ENCODE assay signal across 8 cellular contexts in genomic region chr19:44207126-44207803, GRCh38. TPM values are rescaled to one million over a fixed set of nuclear protein-coding genes. Genes with fewer than 3 reads are reported as not detected.
A peak's percentile ranks its signal among the peaks of the same experiment; 100 is the strongest.
DNase-seq lines count a peak whose midpoint lies in the region; ATAC-seq, FAIRE-seq and TF ChIP-seq lines count a peak whose summit lies in the region.

No MANE protein-coding gene starts in this region.

- CTCF ChIA-PET in A549 (lab: Yijun Ruan, JAX), result interaction anchor here (1.0 kb wide), 1 partner anchor 10 kb away, joined by 4 read pairs; no protein-coding TSS in a partner anchor
- CTCF ChIA-PET in activated CD4-positive, alpha-beta T cell treated with anti-CD3 and anti-CD28 coated beads for 36 hours (lab: Charles Lee), result interaction anchor here (0.6 to 0.8 kb wide), 3 partner anchors 98 to 679 kb away, joined by 3 to 4 read pairs (median 3); partner anchors contain the start of gene ZNF235

- H3K36me3 Mint-ChIP-seq in activated CD4-positive, alpha-beta T cell treated with anti-CD3 and anti-CD28 coated beads for 36 hours (ENCODE audit: low read depth), result peaks cover 8% of the 10 kb centered on the region

- peaks cover 14% of the 10 kb centered on the region for H3K9me3 Mint-ChIP-seq in activated CD4-positive, alpha-beta T cell treated with anti-CD3 and anti-CD28 coated beads for 36 hours (ENCODE audit: low read depth)

- peak overlapping the region; percentile 73 for H3K27ac Mint-ChIP-seq in activated CD4-positive, alpha-beta T cell treated with anti-CD3 and anti-CD28 coated beads for 36 hours

- H3K4me2 ChIP-seq in A549, result peak overlapping the region; percentile 79

- H3K9ac ChIP-seq in kidney (ENCODE audit: low read length in 2 of 2), result peak overlapping the region; percentile 63 to 90

- H3K4me3 ChIP-seq in A549, result peak overlapping the region; percentile 66
- peak overlapping the region; percentile 76 for H3K4me3 ChIP-seq in choroid plexus epithelial cell (ENCODE audit: low read depth, low read length)
- H3K4me3 ChIP-seq in kidney (ENCODE audit: low read length in 2 of 2), result peak overlapping the region; percentile 77 to 97

- H3K27me3 Mint-ChIP-seq in activated CD4-positive, alpha-beta T cell treated with anti-CD3 and anti-CD28 coated beads for 36 hours, result peaks cover 2% of the 10 kb centered on the region

- POLR2A ChIA-PET in A549 (lab: Yijun Ruan, JAX), result interaction anchor here (0.6 to 1.5 kb wide), 7 partner anchors 11 to 288 kb away, joined by 3 to 9 read pairs (median 5); partner anchors contain the start of genes ZNF112, ZNF226, ZNF235 and ZNF45
- POLR2A ChIA-PET in activated CD4-positive, alpha-beta T cell treated with anti-CD3 and anti-CD28 coated beads for 36 hours (lab: Charles Lee), result interaction anchor here (1.2 kb wide), 1 partner anchor 42 kb away, joined by 5 read pairs; the partner anchor contains the start of gene ZNF226

- ATAC-seq in A549 (peak; percentile 96 to 98), GM18861 (IDR thresholded peaks at IDR 0.05; ENCODE audit: unreplicated experiment) (peak; percentile 84), HG03103 (IDR thresholded peaks at IDR 0.05; ENCODE audit: low read depth, unreplicated experiment) (peak; percentile 83)
- peak; percentile 93 for ATAC-seq in activated CD4-positive, alpha-beta T cell treated with anti-CD3 and anti-CD28 coated beads for 36 hours

- H3K27ac ChIP-seq in A549, result peak overlapping the region; percentile 73 to 87
- H3K27ac ChIP-seq in kidney (ENCODE audit: low read depth in 2 of 2, low read length in 2 of 2), result peak overlapping the region; percentile 30 to 87

- peak; percentile 99 for FAIRE-seq in A549 (lab: Jason Lieb, UNC)
- no peak for FAIRE-seq in kidney (lab: Jason Lieb, UNC)

- H3K9me3 ChIP-seq in A549, result peaks cover 64% of the 10 kb centered on the region
- H3K9me3 ChIP-seq in kidney (ENCODE audit: control insufficient read depth in 1 of 2, low read length in 2 of 2), result peaks cover 4 to 6% of the 10 kb centered on the region in 2 donors

- peak; percentile 30 for TF ChIP-seq POLR2A in A549 (IDR thresholded peaks at IDR 0.05; ENCODE audit: low read length)

- TF ChIP-seq CTCF in A549 (IDR thresholded peaks at IDR 0.05) (no peak), choroid plexus epithelial cell (conservative IDR thresholded peaks at IDR 0.05; ENCODE audit: low read depth, low read length) (no peak), kidney (IDR thresholded peaks at IDR 0.05; ENCODE audit: borderline replicate concordance, extremely low read depth, insufficient read depth) (no peak)

- whole genome bisulfite sequencing in A549 (ENCODE audit: missing lambda C conversion rate), result 3% methylated on average over 26 of the region's 26 CpGs

- H3K4me3 Mint-ChIP-seq in activated CD4-positive, alpha-beta T cell treated with anti-CD3 and anti-CD28 coated beads for 36 hours, result peak overlapping the region; percentile 80

- TF ChIP-seq EP300 in A549 (IDR thresholded peaks at IDR 0.05), result no peak

- H3K4me1 ChIP-seq in A549, result no peaks in the 10 kb centered on the region
- no peaks in the 10 kb centered on the region for H3K4me1 ChIP-seq in kidney (ENCODE audit: control insufficient read depth in 1 of 2, insufficient read depth in 1 of 2, low read depth in 1 of 2, low read length in 2 of 2)

- no peaks in the 10 kb centered on the region for H3K36me3 ChIP-seq in kidney (ENCODE audit: control insufficient read depth in 1 of 2, insufficient read depth in 2 of 2, low read length in 2 of 2)

- H3K4me1 Mint-ChIP-seq in activated CD4-positive, alpha-beta T cell treated with anti-CD3 and anti-CD28 coated beads for 36 hours, result peaks cover 4% of the 10 kb centered on the region

- DNase-seq in A549 (ENCODE audit: low read depth in 1 of 2, low spot score in 1 of 2) (peak; percentile 95 to 97), NCI-H2196 treated with DMSO at 0.1 percent for 48 hours (lab: John Stamatoyannopoulos, UW; ENCODE audit: unreplicated experiment) (peak; percentile 44), choroid plexus epithelial cell (ENCODE audit: low read depth) (peak; percentile 94), kidney (peak; percentile 95)
- peak; percentile 84 for DNase-seq in activated CD4-positive, alpha-beta T cell treated with anti-CD3 and anti-CD28 coated beads for 36 hours
- peak; percentile 42 to 62 for DNase-seq in stimulated activated CD4-positive, alpha-beta T cell treated with anti-CD3 and anti-CD28 coated beads, Interleukin-15, amount 100 ng/mL, for 1 hour (ENCODE audit: low read depth in 1 of 2, low spot score in 1 of 2)

- TF ChIP-seq RAD21 in A549 (conservative IDR thresholded peaks at IDR 0.05 in 1 of 2, IDR thresholded peaks at IDR 0.05 in 1 of 2), result 0 out of 5 replicates have a peak, but pooled peaks of 1 of the 2 experiments have one; percentile 4

- intact Hi-C loops in activated CD4-positive, alpha-beta T cell treated with anti-CD3 and anti-CD28 coated beads for 36 hours (cut with DNase I, micrococcal nuclease), result loop anchor here (1.0 to 2.0 kb wide), 12 partner anchors 42 to 293 kb away; partner anchors contain the start of genes ZNF225 (in 2 of the 2), ZNF180 (in 1 of the 2), ZNF221 (in 1 of the 2) and ZNF222 (in 1 of the 2)
- intact Hi-C loops in kidney (cut with DNase I), result no loop called here

TF ChIP-seq in A549, 52 proteins besides CTCF, POLR2A, EP300 and RAD21 (continues in another document):
- TF ChIP-seq, protein P1, sequence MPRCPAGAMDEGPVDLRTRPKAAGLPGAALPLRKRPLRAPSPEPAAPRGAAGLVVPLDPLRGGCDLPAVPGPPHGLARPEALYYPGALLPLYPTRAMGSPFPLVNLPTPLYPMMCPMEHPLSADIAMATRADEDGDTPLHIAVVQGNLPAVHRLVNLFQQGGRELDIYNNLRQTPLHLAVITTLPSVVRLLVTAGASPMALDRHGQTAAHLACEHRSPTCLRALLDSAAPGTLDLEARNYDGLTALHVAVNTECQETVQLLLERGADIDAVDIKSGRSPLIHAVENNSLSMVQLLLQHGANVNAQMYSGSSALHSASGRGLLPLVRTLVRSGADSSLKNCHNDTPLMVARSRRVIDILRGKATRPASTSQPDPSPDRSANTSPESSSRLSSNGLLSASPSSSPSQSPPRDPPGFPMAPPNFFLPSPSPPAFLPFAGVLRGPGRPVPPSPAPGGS (IDR thresholded peaks at IDR 0.05), result peak; percentile 44; the same call in 1 of the 3 replicates
- TF ChIP-seq, protein P2, sequence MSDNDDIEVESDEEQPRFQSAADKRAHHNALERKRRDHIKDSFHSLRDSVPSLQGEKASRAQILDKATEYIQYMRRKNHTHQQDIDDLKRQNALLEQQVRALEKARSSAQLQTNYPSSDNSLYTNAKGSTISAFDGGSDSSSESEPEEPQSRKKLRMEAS (IDR thresholded peaks at IDR 0.05), result peak; percentile 42; the same call in 1 of the 2 replicates
- TF ChIP-seq, protein P3, sequence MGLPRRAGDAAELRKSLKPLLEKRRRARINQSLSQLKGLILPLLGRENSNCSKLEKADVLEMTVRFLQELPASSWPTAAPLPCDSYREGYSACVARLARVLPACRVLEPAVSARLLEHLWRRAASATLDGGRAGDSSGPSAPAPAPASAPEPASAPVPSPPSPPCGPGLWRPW (IDR thresholded peaks at IDR 0.05), result no peak
- TF ChIP-seq NPAS2 (CRISPR knock-in tag; IDR thresholded peaks at IDR 0.05; ENCODE audit: borderline replicate concordance) (no peak), EHF (CRISPR knock-in tag; IDR thresholded peaks at IDR 0.05) (peak; percentile 75; the same call in 1 of the 2 replicates), HOXB5 (CRISPR knock-in tag; IDR thresholded peaks at IDR 0.05) (no peak), JUN (IDR thresholded peaks at IDR 0.05) (peak; percentile 37 to 84; a peak in 3 of 5 replicates)

RNA-seq across cellular contexts. Expression of gene ZNF227, which starts 5.1 kb away (rescaled TPM):
- polyA plus RNA-seq in A549 (2011; rRNA removed) (15.8 and 17.1 TPM in 2 replicates), A549 (2017; fragmentation: RNase III; extraction: RNeasy Plus Mini Kit Qiagen cat#74134 plus additional on column Dnase treatment) (10.1 to 10.4 TPM (median 10.1 TPM) in 3 replicates), kidney (ENCODE audit: insufficient read depth, low read depth, low replicate concordance) (5.0 TPM)
- 3.8 and 4.0 TPM in 2 replicates for polyA plus RNA-seq in A549 (2012; cell fraction: cytosol; rRNA removed)
- polyA plus RNA-seq in A549 (2012; cell fraction: nucleus; rRNA removed), result 1.5 and 3.4 TPM in 2 replicates
- polyA minus RNA-seq in A549 (2011; rRNA and poly(A)+ RNA removed), result 21.7 and 22.4 TPM in 2 replicates
- total RNA-seq in activated CD4-positive, alpha-beta T cell treated with anti-CD3 and anti-CD28 coated beads for 36 hours, result 10 to 100 TPM; 19.4 to 20.6 TPM
- 22.3 TPM for total RNA-seq in kidney

RNA-seq across cellular contexts. Expression of gene ZNF226, which starts 42.4 kb away (rescaled TPM):
- 46.3 and 53.2 TPM in 2 replicates for polyA plus RNA-seq in A549 (2011; rRNA removed)
- 10.4 and 10.6 TPM in 2 replicates for polyA plus RNA-seq in A549 (2012; cell fraction: cytosol; rRNA removed)
- polyA plus RNA-seq in A549 (2012; cell fraction: nucleus; rRNA removed), result 5.0 and 9.9 TPM in 2 replicates
- polyA plus RNA-seq in A549 (2017; fragmentation: RNase III; extraction: RNeasy Plus Mini Kit Qiagen cat#74134 plus additional on column Dnase treatment), result 26.8 to 27.6 TPM (median 27.2 TPM) in 3 replicates
- 11.6 and 14.3 TPM in 2 replicates for polyA minus RNA-seq in A549 (2011; rRNA and poly(A)+ RNA removed)
- 10 to 100 TPM; 11.3 to 15.2 TPM for total RNA-seq in activated CD4-positive, alpha-beta T cell treated with anti-CD3 and anti-CD28 coated beads for 36 hours
- total RNA-seq in kidney, result 29.3 TPM
- 27.4 TPM for polyA plus RNA-seq in kidney (ENCODE audit: insufficient read depth, low read depth, low replicate concordance)

RNA-seq across cellular contexts. Expression of gene ZNF233, which starts 52.4 kb away (rescaled TPM):
- polyA plus RNA-seq in A549 (2011; rRNA removed), result 1.9 and 2.1 TPM in 2 replicates
- polyA plus RNA-seq in A549 (2012; cell fraction: cytosol; rRNA removed), result 0.24 and 0.32 TPM in 2 replicates
- 0.11 and 0.30 TPM in 2 replicates for polyA plus RNA-seq in A549 (2012; cell fraction: nucleus; rRNA removed)
- polyA plus RNA-seq in A549 (2017; fragmentation: RNase III; extraction: RNeasy Plus Mini Kit Qiagen cat#74134 plus additional on column Dnase treatment), result 1.2 to 1.3 TPM (median 1.2 TPM) in 3 replicates
- 1.8 and 2.2 TPM in 2 replicates for polyA minus RNA-seq in A549 (2011; rRNA and poly(A)+ RNA removed)
- under 1 TPM; 0.26 to 0.34 TPM for total RNA-seq in activated CD4-positive, alpha-beta T cell treated with anti-CD3 and anti-CD28 coated beads for 36 hours
- 1.9 TPM for total RNA-seq in kidney
- polyA plus RNA-seq in kidney (ENCODE audit: insufficient read depth, low read depth, low replicate concordance), result 2.5 TPM

Comparison
In these comparisons a context has a peak if more than half of its experiments do, and no peak if none do; other contexts are left out.
1. Peak in every context shown above with its lines: DNase-seq, ATAC-seq, H3K4me3 ChIP-seq and H3K27ac ChIP-seq.
2. DNase-seq: peak in every context shown above with its lines; median percentile 96 in A549; 95 in kidney; 94 in choroid plexus epithelial cell; 84 in activated CD4-positive, alpha-beta T cell treated with anti-CD3 and anti-CD28 coated beads for 36 hours; 52 in stimulated activated CD4-positive, alpha-beta T cell treated with anti-CD3 and anti-CD28 coated beads, Interleukin-15, amount 100 ng/mL, for 1 hour; 44 in NCI-H2196 treated with DMSO at 0.1 percent for 48 hours.